Comparison of ENCODE assay signal across 15 cellular contexts in the genomic region with DNA sequence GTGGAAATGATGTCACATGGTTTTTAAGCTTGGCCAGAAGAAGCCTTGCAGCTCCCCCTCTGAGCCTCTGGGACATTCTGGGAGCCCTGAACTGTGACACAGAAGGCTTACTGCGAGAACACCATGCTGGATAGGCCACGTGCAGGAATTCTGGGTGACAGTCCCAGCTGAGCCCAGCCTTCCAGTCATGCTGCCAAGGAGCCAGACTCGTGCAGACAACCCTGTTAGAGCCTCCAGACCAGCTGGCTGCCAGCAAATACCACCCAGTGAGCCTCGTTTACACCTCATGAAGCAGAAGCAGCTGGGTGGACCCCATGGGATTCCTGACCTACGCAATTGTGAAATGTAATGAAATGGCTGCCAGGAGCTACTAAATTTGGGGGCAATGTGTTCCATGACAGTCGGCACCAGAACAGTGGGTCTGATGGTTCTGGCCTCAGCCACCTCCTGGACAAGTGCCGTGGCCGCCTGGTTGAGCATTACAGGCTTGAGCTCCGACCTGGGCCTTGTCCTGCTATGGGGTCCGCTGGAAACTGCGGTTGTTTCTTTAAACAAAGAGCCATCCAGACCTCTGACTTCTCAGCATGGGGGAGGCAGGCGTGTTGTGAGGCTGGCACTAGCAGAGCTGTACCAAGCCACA.
"Had no signal": no experiment of that assay in that cellular context is flagged by ENCODE, and none has a peak within 500 bp of the region (broad histone marks: within the 10 kb centered on the region; RNA-seq: fewer than 3 reads in every experiment).

No MANE protein-coding gene starts in this region.

- H2AFZ ChIP-seq: hepatocyte had no signal

- H3K27me3 ChIP-seq: hepatocyte, transverse colon had no signal

- H3K36me3 ChIP-seq: transverse colon had no signal

- H3K4me1 ChIP-seq: transverse colon had no signal

- H3K9me3 ChIP-seq: mucosa of descending colon, transverse colon had no signal

- H3K27ac ChIP-seq: hepatocyte, transverse colon had no signal

- H3K4me2 ChIP-seq: smooth muscle cell had no signal

- H3K4me3 ChIP-seq: hepatocyte, mucosa of descending colon, smooth muscle cell, transverse colon had no signal

- ATAC-seq: activated naive CD8-positive, alpha-beta T cell treated with anti-CD3 and anti-CD28 coated beads, Interleukin-2, amount 50 U/mL, for 24 hours; mucosa of descending colon; natural killer cell treated with Interleukin-12 subunit alpha and Interleukin-12 subunit beta and Interleukin-15 and Interleukin-18, amount 100 ng/mL, for 72 hours; SK-N-SH treated with all-trans-retinoic acid at 6 μM for 48 hours; WTC11 had no signal

- DNase-seq: activated CD4-positive, alpha-beta T cell treated with anti-CD3 and anti-CD28 coated beads for 48 hours; activated naive CD4-positive, alpha-beta T cell treated with Interleukin-2 at 50 U/mL for 16 hours; activated naive CD8-positive, alpha-beta T cell treated with anti-CD3 and anti-CD28 coated beads, Interleukin-2, amount 50 U/mL, for 24 hours; foreskin melanocyte; kidney glomerular epithelial cell; stimulated activated CD4-positive, alpha-beta T cell treated with anti-CD3 and anti-CD28 coated beads, Interleukin-2, amount 100 ng/mL, for 24 hours; stimulated activated naive CD4-positive, alpha-beta T cell; substantia nigra; transverse colon had no signal
